In the genomic region with DNA sequence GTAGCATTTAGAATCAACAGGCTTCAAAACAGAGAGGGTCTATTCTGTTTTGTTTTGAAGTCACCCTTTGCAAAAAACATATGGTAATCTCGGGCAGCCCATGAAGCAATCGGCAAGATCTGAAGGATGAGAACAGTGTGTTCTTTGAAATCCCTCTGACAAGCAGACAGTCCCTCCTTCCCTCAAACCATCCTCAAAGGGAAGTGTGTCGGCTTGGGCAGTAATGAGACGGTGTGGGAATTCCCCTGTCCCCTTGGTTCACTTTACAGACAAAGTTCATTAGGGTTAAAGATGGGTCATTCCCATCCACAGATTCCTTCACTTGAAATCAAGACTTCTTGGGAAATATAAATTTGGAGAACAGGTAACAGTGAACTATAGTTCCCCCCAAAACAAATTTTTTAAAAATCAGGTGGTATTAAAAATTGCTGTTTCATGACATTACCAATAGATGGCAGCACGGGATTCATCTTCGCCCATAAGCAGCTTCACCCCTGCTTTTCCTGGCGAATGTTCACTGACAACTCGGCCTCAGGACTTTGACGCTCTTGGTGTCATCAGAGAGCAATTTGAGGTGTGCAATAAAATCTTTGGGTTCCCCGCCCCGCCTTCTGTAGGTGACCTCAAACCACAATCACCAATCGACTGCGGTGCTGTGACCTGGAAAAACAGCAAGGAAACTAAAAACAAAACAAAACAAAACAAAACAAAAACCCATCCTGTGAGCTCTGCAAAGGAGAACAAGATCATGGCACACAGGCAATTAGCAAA, we compare ENCODE assay signal across 1 cellular context.
TF ChIP-seq lines count a peak whose summit lies in the region.

No MANE protein-coding gene starts in this region.

TF ChIP-seq in GM23338, 12 proteins besides CTCF, POLR2A, EP300 and RAD21 (continued from another document):
- TF ChIP-seq, protein P1, sequence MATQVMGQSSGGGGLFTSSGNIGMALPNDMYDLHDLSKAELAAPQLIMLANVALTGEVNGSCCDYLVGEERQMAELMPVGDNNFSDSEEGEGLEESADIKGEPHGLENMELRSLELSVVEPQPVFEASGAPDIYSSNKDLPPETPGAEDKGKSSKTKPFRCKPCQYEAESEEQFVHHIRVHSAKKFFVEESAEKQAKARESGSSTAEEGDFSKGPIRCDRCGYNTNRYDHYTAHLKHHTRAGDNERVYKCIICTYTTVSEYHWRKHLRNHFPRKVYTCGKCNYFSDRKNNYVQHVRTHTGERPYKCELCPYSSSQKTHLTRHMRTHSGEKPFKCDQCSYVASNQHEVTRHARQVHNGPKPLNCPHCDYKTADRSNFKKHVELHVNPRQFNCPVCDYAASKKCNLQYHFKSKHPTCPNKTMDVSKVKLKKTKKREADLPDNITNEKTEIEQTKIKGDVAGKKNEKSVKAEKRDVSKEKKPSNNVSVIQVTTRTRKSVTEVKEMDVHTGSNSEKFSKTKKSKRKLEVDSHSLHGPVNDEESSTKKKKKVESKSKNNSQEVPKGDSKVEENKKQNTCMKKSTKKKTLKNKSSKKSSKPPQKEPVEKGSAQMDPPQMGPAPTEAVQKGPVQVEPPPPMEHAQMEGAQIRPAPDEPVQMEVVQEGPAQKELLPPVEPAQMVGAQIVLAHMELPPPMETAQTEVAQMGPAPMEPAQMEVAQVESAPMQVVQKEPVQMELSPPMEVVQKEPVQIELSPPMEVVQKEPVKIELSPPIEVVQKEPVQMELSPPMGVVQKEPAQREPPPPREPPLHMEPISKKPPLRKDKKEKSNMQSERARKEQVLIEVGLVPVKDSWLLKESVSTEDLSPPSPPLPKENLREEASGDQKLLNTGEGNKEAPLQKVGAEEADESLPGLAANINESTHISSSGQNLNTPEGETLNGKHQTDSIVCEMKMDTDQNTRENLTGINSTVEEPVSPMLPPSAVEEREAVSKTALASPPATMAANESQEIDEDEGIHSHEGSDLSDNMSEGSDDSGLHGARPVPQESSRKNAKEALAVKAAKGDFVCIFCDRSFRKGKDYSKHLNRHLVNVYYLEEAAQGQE (IDR thresholded peaks at IDR 0.05; ENCODE audit: unreplicated experiment): no peak
- TF ChIP-seq EZH2phosphoT487 (IDR thresholded peaks at IDR 0.05; ENCODE audit: unreplicated experiment) (no peak), ZNF114 (CRISPR knock-in tag; IDR thresholded peaks at IDR 0.05) (no peak), CREB1 (CRISPR knock-in tag; IDR thresholded peaks at IDR 0.05; ENCODE audit: low read depth) (no peak), POLR2AphosphoS5 (IDR thresholded peaks at IDR 0.05; ENCODE audit: low read depth) (no peak)
- TF ChIP-seq, protein P2, sequence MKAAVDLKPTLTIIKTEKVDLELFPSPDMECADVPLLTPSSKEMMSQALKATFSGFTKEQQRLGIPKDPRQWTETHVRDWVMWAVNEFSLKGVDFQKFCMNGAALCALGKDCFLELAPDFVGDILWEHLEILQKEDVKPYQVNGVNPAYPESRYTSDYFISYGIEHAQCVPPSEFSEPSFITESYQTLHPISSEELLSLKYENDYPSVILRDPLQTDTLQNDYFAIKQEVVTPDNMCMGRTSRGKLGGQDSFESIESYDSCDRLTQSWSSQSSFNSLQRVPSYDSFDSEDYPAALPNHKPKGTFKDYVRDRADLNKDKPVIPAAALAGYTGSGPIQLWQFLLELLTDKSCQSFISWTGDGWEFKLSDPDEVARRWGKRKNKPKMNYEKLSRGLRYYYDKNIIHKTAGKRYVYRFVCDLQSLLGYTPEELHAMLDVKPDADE (IDR thresholded peaks at IDR 0.05): no peak
- TF ChIP-seq, protein P3, sequence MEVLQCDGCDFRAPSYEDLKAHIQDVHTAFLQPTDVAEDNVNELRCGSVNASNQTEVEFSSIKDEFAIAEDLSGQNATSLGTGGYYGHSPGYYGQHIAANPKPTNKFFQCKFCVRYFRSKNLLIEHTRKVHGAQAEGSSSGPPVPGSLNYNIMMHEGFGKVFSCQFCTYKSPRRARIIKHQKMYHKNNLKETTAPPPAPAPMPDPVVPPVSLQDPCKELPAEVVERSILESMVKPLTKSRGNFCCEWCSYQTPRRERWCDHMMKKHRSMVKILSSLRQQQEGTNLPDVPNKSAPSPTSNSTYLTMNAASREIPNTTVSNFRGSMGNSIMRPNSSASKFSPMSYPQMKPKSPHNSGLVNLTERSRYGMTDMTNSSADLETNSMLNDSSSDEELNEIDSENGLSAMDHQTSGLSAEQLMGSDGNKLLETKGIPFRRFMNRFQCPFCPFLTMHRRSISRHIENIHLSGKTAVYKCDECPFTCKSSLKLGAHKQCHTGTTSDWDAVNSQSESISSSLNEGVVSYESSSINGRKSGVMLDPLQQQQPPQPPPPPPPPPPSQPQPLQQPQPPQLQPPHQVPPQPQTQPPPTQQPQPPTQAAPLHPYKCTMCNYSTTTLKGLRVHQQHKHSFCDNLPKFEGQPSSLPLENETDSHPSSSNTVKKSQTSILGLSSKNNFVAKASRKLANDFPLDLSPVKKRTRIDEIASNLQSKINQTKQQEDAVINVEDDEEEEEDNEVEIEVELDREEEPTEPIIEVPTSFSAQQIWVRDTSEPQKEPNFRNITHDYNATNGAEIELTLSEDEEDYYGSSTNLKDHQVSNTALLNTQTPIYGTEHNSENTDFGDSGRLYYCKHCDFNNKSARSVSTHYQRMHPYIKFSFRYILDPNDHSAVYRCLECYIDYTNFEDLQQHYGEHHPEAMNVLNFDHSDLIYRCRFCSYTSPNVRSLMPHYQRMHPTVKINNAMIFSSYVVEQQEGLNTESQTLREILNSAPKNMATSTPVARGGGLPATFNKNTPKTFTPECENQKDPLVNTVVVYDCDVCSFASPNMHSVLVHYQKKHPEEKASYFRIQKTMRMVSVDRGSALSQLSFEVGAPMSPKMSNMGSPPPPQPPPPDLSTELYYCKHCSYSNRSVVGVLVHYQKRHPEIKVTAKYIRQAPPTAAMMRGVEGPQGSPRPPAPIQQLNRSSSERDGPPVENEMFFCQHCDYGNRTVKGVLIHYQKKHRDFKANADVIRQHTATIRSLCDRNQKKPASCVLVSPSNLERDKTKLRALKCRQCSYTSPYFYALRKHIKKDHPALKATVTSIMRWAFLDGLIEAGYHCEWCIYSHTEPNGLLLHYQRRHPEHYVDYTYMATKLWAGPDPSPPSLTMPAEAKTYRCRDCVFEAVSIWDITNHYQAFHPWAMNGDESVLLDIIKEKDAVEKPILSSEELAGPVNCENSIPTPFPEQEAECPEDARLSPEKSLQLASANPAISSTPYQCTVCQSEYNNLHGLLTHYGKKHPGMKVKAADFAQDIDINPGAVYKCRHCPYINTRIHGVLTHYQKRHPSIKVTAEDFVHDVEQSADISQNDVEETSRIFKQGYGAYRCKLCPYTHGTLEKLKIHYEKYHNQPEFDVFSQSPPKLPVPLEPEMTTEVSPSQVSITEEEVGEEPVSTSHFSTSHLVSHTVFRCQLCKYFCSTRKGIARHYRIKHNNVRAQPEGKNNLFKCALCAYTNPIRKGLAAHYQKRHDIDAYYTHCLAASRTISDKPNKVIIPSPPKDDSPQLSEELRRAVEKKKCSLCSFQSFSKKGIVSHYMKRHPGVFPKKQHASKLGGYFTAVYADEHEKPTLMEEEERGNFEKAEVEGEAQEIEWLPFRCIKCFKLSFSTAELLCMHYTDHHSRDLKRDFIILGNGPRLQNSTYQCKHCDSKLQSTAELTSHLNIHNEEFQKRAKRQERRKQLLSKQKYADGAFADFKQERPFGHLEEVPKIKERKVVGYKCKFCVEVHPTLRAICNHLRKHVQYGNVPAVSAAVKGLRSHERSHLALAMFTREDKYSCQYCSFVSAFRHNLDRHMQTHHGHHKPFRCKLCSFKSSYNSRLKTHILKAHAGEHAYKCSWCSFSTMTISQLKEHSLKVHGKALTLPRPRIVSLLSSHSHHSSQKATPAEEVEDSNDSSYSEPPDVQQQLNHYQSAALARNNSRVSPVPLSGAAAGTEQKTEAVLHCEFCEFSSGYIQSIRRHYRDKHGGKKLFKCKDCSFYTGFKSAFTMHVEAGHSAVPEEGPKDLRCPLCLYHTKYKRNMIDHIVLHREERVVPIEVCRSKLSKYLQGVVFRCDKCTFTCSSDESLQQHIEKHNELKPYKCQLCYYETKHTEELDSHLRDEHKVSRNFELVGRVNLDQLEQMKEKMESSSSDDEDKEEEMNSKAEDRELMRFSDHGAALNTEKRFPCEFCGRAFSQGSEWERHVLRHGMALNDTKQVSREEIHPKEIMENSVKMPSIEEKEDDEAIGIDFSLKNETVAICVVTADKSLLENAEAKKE (CRISPR knock-in tag; IDR thresholded peaks at IDR 0.05): no peak
